In the genomic region with DNA sequence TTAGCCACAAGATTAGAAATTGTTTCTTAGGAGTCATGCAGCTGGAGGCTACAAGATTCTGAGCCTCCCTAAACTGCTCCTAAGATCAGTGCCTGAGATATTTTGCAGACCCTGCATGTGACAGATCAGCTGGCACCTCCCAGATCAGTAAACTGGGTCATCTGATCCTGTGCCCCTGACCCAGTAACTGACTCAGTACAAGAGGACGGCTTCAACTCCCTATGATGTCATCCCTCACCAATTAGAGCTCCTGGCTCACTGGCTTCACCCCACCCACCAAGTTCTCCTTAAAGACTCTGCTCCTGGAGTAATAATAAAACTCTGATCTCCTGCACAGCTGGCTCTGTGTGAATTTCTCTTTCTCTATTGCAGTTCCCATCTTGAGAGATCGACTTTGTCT, we compare ENCODE assay signal across 26 cellular contexts. TPM values are rescaled to one million over a fixed set of nuclear protein-coding genes. Genes with fewer than 3 reads are reported as not detected.
DNase-seq lines count a peak whose midpoint lies in the region; ATAC-seq, FAIRE-seq and TF ChIP-seq lines count a peak whose summit lies in the region.
"Had no signal": no experiment of that assay in that cellular context is flagged by ENCODE, and none has a peak within 500 bp of the region (broad histone marks: within the 10 kb centered on the region; RNA-seq: fewer than 3 reads in every experiment).

No MANE protein-coding gene starts in this region.

- no peak overlapping the region for H3K27ac ChIP-seq in HepG2 (ENCODE audit: extremely low read length, insufficient read depth, low read length)
- no peak overlapping the region for H3K27ac ChIP-seq in right lobe of liver
- no peak overlapping the region for H3K27ac ChIP-seq in endothelial cell of umbilical vein (ENCODE audit: insufficient read depth, low read depth, low read length)
- H3K27ac ChIP-seq in caudate nucleus (ENCODE audit: low read depth, low read length): no peak overlapping the region
- H3K27ac ChIP-seq: HL-60 had no signal

- no peaks in the 10 kb centered on the region for H3K9me1 ChIP-seq in endothelial cell of umbilical vein (replicated peaks; ENCODE audit: control insufficient read depth, extremely low read depth, insufficient read depth, low read length)

- no TSS peak for BruUV-seq in HepG2 (replicated peaks; lab: Mats Ljungman, UMichigan)
- no TSS peak for BruUV-seq in endothelial cell of umbilical vein (replicated peaks; lab: Mats Ljungman, UMichigan)

- H3K27me3 Mint-ChIP-seq in naive thymus-derived CD8-positive, alpha-beta T cell: no peaks in the 10 kb centered on the region
- H3K27me3 Mint-ChIP-seq: B cell had no signal

- in situ Hi-C loops in HepG2 (cut with HindIII; ENCODE audit: extremely low pct_ligation_motif_present, low pct_unique_long_range_greater_than_20kb): no loop called here

- H3K4me3 Mint-ChIP-seq in naive thymus-derived CD8-positive, alpha-beta T cell: no peak overlapping the region
- H3K4me3 Mint-ChIP-seq: B cell had no signal

- peaks cover 0 to 32% (median 3%) of the 10 kb centered on the region in 9 donors for H3K9me3 Mint-ChIP-seq in naive thymus-derived CD8-positive, alpha-beta T cell

- POLR2A ChIA-PET in HepG2 (lab: Yijun Ruan, JAX): no interaction called here
- POLR2A ChIA-PET in endothelial cell of umbilical vein (lab: Charles Lee): no interaction called here
- POLR2A ChIA-PET in naive thymus-derived CD8-positive, alpha-beta T cell (lab: Charles Lee): no interaction called here

- H3K4me1 Mint-ChIP-seq in naive thymus-derived CD8-positive, alpha-beta T cell: no peaks in the 10 kb centered on the region
- H3K4me1 Mint-ChIP-seq: B cell had no signal

- H3K4me3 ChIP-seq in HepG2 (replicated peaks in 1 of 3; ENCODE audit: insufficient read depth in 1 of 3, low read depth in 2 of 3, low read length in 3 of 3) (no peak overlapping the region), right lobe of liver (no peak overlapping the region), endothelial cell of umbilical vein (replicated peaks in 1 of 3; ENCODE audit: insufficient read depth in 1 of 3, low read depth in 1 of 3, low read length in 3 of 3) (no peak overlapping the region)

- H3K4me1 ChIP-seq in HepG2 (ENCODE audit: insufficient read depth, low read length) (no peaks in the 10 kb centered on the region), right lobe of liver (no peaks in the 10 kb centered on the region), endothelial cell of umbilical vein (ENCODE audit: control insufficient read depth, extremely low read depth, insufficient read depth, low read length) (no peaks in the 10 kb centered on the region)

- no peak for DNase-seq in HepG2 (ENCODE audit: low spot score)
- DNase-seq in right lobe of liver: no peak
- DNase-seq in endothelial cell of umbilical vein (ENCODE audit: low read depth, low spot score): no peak
- DNase-seq in kidney tubule cell (ENCODE audit: low spot score): peak; percentile 30
- no peak for DNase-seq in HK-2 (ENCODE audit: unreplicated experiment)
- DNase-seq in left ventricle myocardium superior: no peak
- no peak for DNase-seq in caudate nucleus (lab: John Stamatoyannopoulos, UW)
- no peak for DNase-seq in naive thymus-derived CD8-positive, alpha-beta T cell
- DNase-seq: 8988T; DMS 273 treated with DMSO at 0.1 percent for 48 hours; MM.1S; NCI-H1092; NCI-H146; NCI-H2081; NCI-H2171 treated with DMSO at 0.1 percent for 48 hours; NCI-H446 treated with DMSO at 0.1 percent for 48 hours; NCI-H69; NK-92 treated with Interleukin-12 subunit alpha and Interleukin-12 subunit beta, amount 100 ng/mL, for 24 hours; SHP77 had no signal

- CTCF ChIA-PET in HepG2 (lab: Yijun Ruan, JAX; ENCODE audit: low intra/inter-chr PET ratio, low total read pairs) (no interaction called here), endothelial cell of umbilical vein (lab: Charles Lee) (no interaction called here)

- H3K79me2 ChIP-seq in HepG2 (ENCODE audit: insufficient read depth, low read length) (no peaks in the 10 kb centered on the region), endothelial cell of umbilical vein (ENCODE audit: control insufficient read depth, insufficient read depth, low read length) (no peaks in the 10 kb centered on the region)

- TF ChIP-seq POLR2A in HepG2 (IDR thresholded peaks at IDR 0.05; ENCODE audit: insufficient read depth in 1 of 2, low read depth in 2 of 2, low read length in 2 of 2) (no peak), right lobe of liver (IDR thresholded peaks at IDR 0.05) (no peak), endothelial cell of umbilical vein (IDR thresholded peaks at IDR 0.05; ENCODE audit: low read depth, low read length) (no peak)

- no peak for TF ChIP-seq RAD21 in HepG2 (CRISPR knock-in tag; IDR thresholded peaks at IDR 0.05)

- WGBS in HepG2 (ENCODE audit: low lambda C conversion rate): 95% methylated on average over 2 of the region's 2 CpGs
- WGBS in right lobe of liver (ENCODE audit: insufficient coverage, low coverage, low lambda C conversion rate, missing lambda C conversion rate): 86% methylated on average over 1 of the region's 2 CpGs

- H3K27me3 ChIP-seq in HepG2 (ENCODE audit: control insufficient read depth in 1 of 2, insufficient read depth in 2 of 2, low read length in 2 of 2) (no peaks in the 10 kb centered on the region), right lobe of liver (no peaks in the 10 kb centered on the region), endothelial cell of umbilical vein (ENCODE audit: control insufficient read depth in 2 of 2, insufficient read depth in 2 of 2, low read length in 2 of 2) (no peaks in the 10 kb centered on the region)

- H3K9me3 ChIP-seq in HepG2 (ENCODE audit: low read length) (no peaks in the 10 kb centered on the region), right lobe of liver (no peaks in the 10 kb centered on the region), endothelial cell of umbilical vein (replicated peaks; ENCODE audit: control insufficient read depth, insufficient read depth, low read length) (no peaks in the 10 kb centered on the region)

- ATAC-seq in HepG2 (no peak), right lobe of liver (no peak), left ventricle myocardium superior (no peak)
- no peak for ATAC-seq in naive thymus-derived CD8-positive, alpha-beta T cell
- ATAC-seq: SK-N-SH treated with all-trans-retinoic acid at 6 μM for 48 hours had no signal

- H3K36me3 ChIP-seq in HepG2 (replicated peaks in 1 of 2; ENCODE audit: control insufficient read depth in 1 of 2, insufficient read depth in 2 of 2, low read length in 2 of 2) (no peaks in the 10 kb centered on the region), right lobe of liver (no peaks in the 10 kb centered on the region), endothelial cell of umbilical vein (ENCODE audit: control insufficient read depth in 2 of 2, extremely low read depth in 1 of 2, insufficient read depth in 2 of 2, low read length in 2 of 2) (no peaks in the 10 kb centered on the region)

- H3K9ac ChIP-seq in HepG2 (ENCODE audit: insufficient read depth, low read depth, low read length) (no peak overlapping the region), endothelial cell of umbilical vein (replicated peaks; ENCODE audit: extremely low read depth, insufficient read depth, low read length) (no peak overlapping the region)

- dilution Hi-C loops in endothelial cell of umbilical vein (cut with MboI; ENCODE audit: extremely low pct_ligation_motif_present, low sequenced_read_pairs): no loop called here

- no peaks in the 10 kb centered on the region for H4K20me1 ChIP-seq in HepG2 (ENCODE audit: insufficient read depth, low read length)
- no peaks in the 10 kb centered on the region for H4K20me1 ChIP-seq in endothelial cell of umbilical vein (replicated peaks; ENCODE audit: control insufficient read depth, extremely low read depth, insufficient read depth, low read length)

- no peak for TF ChIP-seq EP300 in HepG2 (IDR thresholded peaks at IDR 0.05; ENCODE audit: low read depth in 2 of 2, low read length in 2 of 2)
- no peak for TF ChIP-seq EP300 in HepG2 (CRISPR knock-in tag; IDR thresholded peaks at IDR 0.05; ENCODE audit: borderline replicate concordance)

- FAIRE-seq in HepG2 (lab: Jason Lieb, UNC) (no peak), endothelial cell of umbilical vein (lab: Jason Lieb, UNC) (peak; percentile 37)
- FAIRE-seq: GM12892, H1, RCC 7860 had no signal

- H2AFZ ChIP-seq in HepG2 (ENCODE audit: low read length) (no peak overlapping the region), endothelial cell of umbilical vein (ENCODE audit: low read depth, low read length) (no peak overlapping the region)

- no peak overlapping the region for H3K27ac Mint-ChIP-seq in naive thymus-derived CD8-positive, alpha-beta T cell
- H3K27ac Mint-ChIP-seq: B cell had no signal

- peaks cover 0 to 21% (median 4%) of the 10 kb centered on the region in 3 donors for H3K36me3 Mint-ChIP-seq in naive thymus-derived CD8-positive, alpha-beta T cell

- H3K4me2 ChIP-seq in HepG2 (ENCODE audit: low read depth, low read length) (no peak overlapping the region), endothelial cell of umbilical vein (ENCODE audit: insufficient read depth, low read length) (no peak overlapping the region)

- TF ChIP-seq CTCF in HepG2 (CRISPR knock-in tag; IDR thresholded peaks at IDR 0.05) (no peak), right lobe of liver (IDR thresholded peaks at IDR 0.05) (no peak), endothelial cell of umbilical vein (IDR thresholded peaks at IDR 0.05; ENCODE audit: extremely low read depth in 1 of 2, insufficient read depth in 1 of 2, low read depth in 1 of 2, low read length in 2 of 2) (no peak)

- intact Hi-C loops in HepG2 (cut with micrococcal nuclease; ENCODE audit: unreplicated experiment) (no loop called here), right lobe of liver (cut with DNase I) (no loop called here), endothelial cell of umbilical vein (cut with micrococcal nuclease) (no loop called here), left ventricle myocardium superior (cut with micrococcal nuclease) (no loop called here)

RNA-seq across cellular contexts. Expression of gene PNPLA4, which starts 45.4 kb away (rescaled TPM):
- total RNA-seq in HepG2 (2016; rRNA removed; fragmentation: Illumina TruSeq; extraction: Trizol): 14.9 and 17.7 TPM in 2 replicates
- 14.2 and 21.2 TPM in 2 replicates for total RNA-seq in HepG2 (2016; cell fraction: cytosol; rRNA removed; fragmentation: Illumina TruSeq; extraction: Trizol; ENCODE audit: low read depth)
- total RNA-seq in HepG2 (2016; cell fraction: insoluble cytoplasmic fraction; rRNA removed; fragmentation: Illumina TruSeq; extraction: Trizol): 15.5 and 16.6 TPM in 2 replicates
- total RNA-seq in HepG2 (2016; cell fraction: membrane; rRNA removed; fragmentation: Illumina TruSeq; extraction: Trizol): 16.4 and 18.9 TPM in 2 replicates
- 7.5 and 11.0 TPM in 2 replicates for total RNA-seq in HepG2 (2016; cell fraction: nucleus; rRNA removed; fragmentation: Illumina TruSeq; extraction: Trizol)
- polyA plus RNA-seq in HepG2 (2011; rRNA removed): 13.0 and 15.7 TPM in 2 replicates
- 20.4 and 25.8 TPM in 2 replicates for polyA plus RNA-seq in HepG2 (2011; cell fraction: cytosol; rRNA removed)
- polyA plus RNA-seq in HepG2 (2011; cell fraction: nucleus; rRNA removed): 7.1 and 8.5 TPM in 2 replicates
- polyA plus RNA-seq in HepG2 (2012): 11.3 and 14.2 TPM in 2 replicates
- polyA plus RNA-seq in HepG2 (2016; cell fraction: cytosol; fragmentation: Illumina TruSeq; extraction: Trizol; ENCODE audit: low read depth): 29.0 and 38.5 TPM in 2 replicates
- polyA plus RNA-seq in HepG2 (2016; cell fraction: insoluble cytoplasmic fraction; fragmentation: Illumina TruSeq; extraction: Trizol; ENCODE audit: low read depth): 23.3 and 24.2 TPM in 2 replicates
- 22.3 and 28.8 TPM in 2 replicates for polyA plus RNA-seq in HepG2 (2016; cell fraction: membrane; fragmentation: Illumina TruSeq; extraction: Trizol; ENCODE audit: low read depth)
- polyA plus RNA-seq in HepG2 (2016; cell fraction: nucleus; fragmentation: Illumina TruSeq; extraction: Trizol; ENCODE audit: insufficient read depth, low read depth): 17.3 and 18.8 TPM in 2 replicates
- 11.0 and 27.6 TPM in 2 replicates for polyA minus RNA-seq in HepG2 (2011; rRNA and poly(A)+ RNA removed; ENCODE audit: low replicate concordance)
- 6.4 and 8.7 TPM in 2 replicates for polyA minus RNA-seq in HepG2 (2011; cell fraction: cytosol; rRNA and poly(A)+ RNA removed)
- polyA minus RNA-seq in HepG2 (2011; cell fraction: nucleus; rRNA and poly(A)+ RNA removed): 2.7 and 3.9 TPM in 2 replicates
- total RNA-seq in right lobe of liver: 10 to 100 TPM; 14.4 to 48.7 (median 26.2) TPM
- 7.7 and 8.8 TPM in 2 replicates for total RNA-seq in endothelial cell of umbilical vein
- polyA plus RNA-seq in endothelial cell of umbilical vein: 10.4 and 13.1 TPM in 2 replicates
- 9.0 and 9.7 TPM in 2 replicates for polyA plus RNA-seq in endothelial cell of umbilical vein (2011; cell fraction: cytosol; rRNA removed)
- 4.7 and 5.5 TPM in 2 replicates for polyA plus RNA-seq in endothelial cell of umbilical vein (2011; cell fraction: nucleus; rRNA removed)
- 11.0 and 11.4 TPM in 2 replicates for polyA plus RNA-seq in endothelial cell of umbilical vein (2012)
- 2.4 and 6.6 TPM in 2 replicates for polyA minus RNA-seq in endothelial cell of umbilical vein
- polyA minus RNA-seq in endothelial cell of umbilical vein (2011; cell fraction: cytosol; rRNA and poly(A)+ RNA removed): 14.8 TPM
- polyA minus RNA-seq in endothelial cell of umbilical vein (2011; cell fraction: nucleus; rRNA and poly(A)+ RNA removed): 1.7 and 2.7 TPM in 2 replicates
- 38.4 TPM for total RNA-seq in left ventricle myocardium superior
- total RNA-seq in naive thymus-derived CD8-positive, alpha-beta T cell: 1 to 10 TPM; 6.2 to 9.0 TPM
- polyA plus RNA-seq in naive thymus-derived CD8-positive, alpha-beta T cell: 10 to 100 TPM; 20.8 to 23.8 (median 22.7) TPM
- total RNA-seq: LHCN-M2 had no signal
